ENCODE assay signal across 11 cellular contexts in the genomic region with DNA sequence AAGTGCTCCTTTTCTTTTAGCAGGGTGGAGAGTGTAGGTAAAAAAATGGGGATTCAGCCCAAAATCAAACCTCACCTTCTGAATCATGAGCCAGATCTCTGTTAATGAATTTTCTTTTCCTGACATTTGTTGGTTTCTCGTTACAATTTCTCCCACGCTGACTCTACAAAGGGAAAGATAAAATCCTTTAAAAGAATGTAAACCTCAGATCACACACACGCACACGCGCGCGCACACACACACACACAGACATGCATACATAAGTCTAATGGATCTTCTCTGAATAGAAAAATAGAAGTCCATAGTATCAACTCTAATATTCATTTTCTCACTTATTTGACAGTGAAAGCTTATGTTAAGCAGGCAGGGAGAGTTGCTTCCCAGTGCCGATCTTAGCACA. TPM values are rescaled to one million over a fixed set of nuclear protein-coding genes. Genes with fewer than 3 reads are reported as not detected.
DNase-seq lines count a peak whose midpoint lies in the region; ATAC-seq and TF ChIP-seq lines count a peak whose summit lies in the region.
"Had no signal": no experiment of that assay in that cellular context is flagged by ENCODE, and none has a peak within 500 bp of the region (broad histone marks: within the 10 kb centered on the region; RNA-seq: fewer than 3 reads in every experiment).

No MANE protein-coding gene starts in this region.

- WGBS in heart left ventricle, 4 donors: 20 to 27% (median 23%) methylated on average over 8 of the region's 8 CpGs

- in situ Hi-C loops in brain microvascular endothelial cell (cut with HindIII; ENCODE audit: low pct_ligation_motif_present, low sequenced_read_pairs): no loop called here

- TF ChIP-seq CTCF in heart left ventricle (IDR thresholded peaks at IDR 0.05): no peak
- TF ChIP-seq CTCF in brain microvascular endothelial cell (IDR thresholded peaks at IDR 0.05; ENCODE audit: low read depth, low read length, missing control alignments): no peak

- intact Hi-C loops in heart left ventricle (cut with DNase I) (loop anchor here in 8 of 10 donors (5.0 to 10.0 kb wide), 4 partner anchors 207 to 469 kb away; no protein-coding TSS in a partner anchor), Right ventricle myocardium inferior (cut with DNase I) (no loop called here)

- H3K36me3 ChIP-seq in heart left ventricle: no peaks in the 10 kb centered on the region
- H3K36me3 ChIP-seq in brain microvascular endothelial cell (replicated peaks): no peaks in the 10 kb centered on the region

- no peak for TF ChIP-seq POLR2A in heart left ventricle (IDR thresholded peaks at IDR 0.05)

- H3K9me3 ChIP-seq in heart left ventricle (no peaks in the 10 kb centered on the region), iPS-18c (ENCODE audit: control insufficient read depth, insufficient read depth, low read length) (no peaks in the 10 kb centered on the region)

- H3K4me3 ChIP-seq in heart left ventricle (peak overlapping the region; percentile 59 to 85 (median 71)), brain microvascular endothelial cell (ENCODE audit: low read depth, low read length) (peak overlapping the region; percentile 88), iPS-18c (ENCODE audit: insufficient read depth, low read depth, low read length) (peak overlapping the region; percentile 68)

- H3K27ac ChIP-seq in heart left ventricle (peak overlapping the region in 10 of 12 donors; percentile 9 to 96 (median 94)), brain microvascular endothelial cell (peak overlapping the region; percentile 42)

- DNase-seq in heart left ventricle: peak in 1 of 5 donors; percentile 29
- DNase-seq in Right ventricle myocardium inferior (ENCODE audit: missing footprints): no peak
- DNase-seq in brain microvascular endothelial cell: peak; percentile 57
- DNase-seq in C1 segment of cervical spinal cord (lab: John Stamatoyannopoulos, UW): no peak
- DNase-seq in SK-N-DZ (ENCODE audit: low spot score): no peak
- no peak for DNase-seq in DMS153 treated with DMSO at 0.1 percent for 48 hours (lab: John Stamatoyannopoulos, UW; ENCODE audit: unreplicated experiment)
- DNase-seq: immature natural killer cell, NCI-H2029 had no signal

- no peak for ATAC-seq in heart left ventricle
- no peak for ATAC-seq in Right ventricle myocardium inferior
- ATAC-seq in HG03039 (IDR thresholded peaks at IDR 0.05; ENCODE audit: unreplicated experiment): no peak
- ATAC-seq: WTC11 had no signal

- H3K27me3 ChIP-seq in heart left ventricle: peaks cover 0 to 2% (median 0%) of the 10 kb centered on the region in 9 donors
- H3K27me3 ChIP-seq in brain microvascular endothelial cell (replicated peaks): no peaks in the 10 kb centered on the region

- peaks cover 0 to 29% (median 12%) of the 10 kb centered on the region in 12 donors for H3K4me1 ChIP-seq in heart left ventricle

RNA-seq across cellular contexts. Expression of gene ETV1, which starts 1.5 kb away (rescaled TPM):
- total RNA-seq in heart left ventricle (100 to 1,000 TPM in 2 of 9 donors, 10 to 100 TPM in 7; 37.5 to 118 (median 91.7) TPM), Right ventricle myocardium inferior (27.9 TPM)
- polyA plus RNA-seq in heart left ventricle: 10 to 100 TPM in 1 of 2 donors, 1 to 10 TPM in 1; 9.6 to 44.0 TPM
- polyA plus RNA-seq in SK-N-DZ (2014; cell fraction: cytosol; rRNA removed): 3.3 and 4.0 TPM in 2 replicates
- 0.54 and 1.8 TPM in 2 replicates for polyA plus RNA-seq in SK-N-DZ (2014; cell fraction: nucleus; rRNA removed)
- polyA plus RNA-seq: immature natural killer cell had no signal
